8 cellular contexts compared by ENCODE assay signal in the genomic region with DNA sequence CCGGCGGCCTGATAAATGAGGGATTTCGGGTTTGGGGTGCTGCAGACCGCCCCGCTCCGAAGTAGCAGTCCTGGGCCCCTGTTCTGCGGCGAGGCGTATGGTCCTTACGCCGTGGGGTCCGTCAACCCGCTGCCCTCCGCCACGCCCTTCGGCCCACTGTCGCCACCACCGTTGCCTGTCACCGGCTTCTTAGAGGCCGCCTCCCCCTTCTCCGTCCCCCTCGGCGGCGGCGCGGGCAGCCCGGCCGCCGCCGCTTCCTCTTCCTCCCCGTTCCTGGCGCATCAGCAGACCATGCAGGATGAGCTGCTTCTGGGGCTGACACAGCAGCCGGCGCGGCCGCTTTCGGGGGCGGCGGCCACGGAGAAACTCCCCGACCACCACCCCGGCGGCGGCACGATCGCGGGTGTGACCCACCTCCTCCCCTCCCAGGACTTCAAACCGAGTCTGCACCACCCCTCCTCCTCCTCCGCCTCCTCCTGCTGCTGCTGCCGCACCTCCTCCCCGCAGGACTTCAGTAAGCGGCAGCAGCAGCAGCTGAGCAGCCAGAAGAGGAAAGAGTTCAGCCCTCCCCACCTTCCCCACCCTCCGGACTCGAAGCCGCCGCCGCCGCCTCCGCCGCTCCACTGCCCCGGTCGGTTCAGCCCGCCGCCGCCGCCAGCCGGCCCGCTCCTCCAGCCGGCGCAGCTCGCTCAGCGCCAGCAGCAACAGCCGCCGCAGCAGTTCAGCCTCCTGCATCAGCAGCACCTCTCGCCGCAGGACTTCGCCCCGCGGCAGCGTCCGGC. TPM values are rescaled to one million over a fixed set of nuclear protein-coding genes. Genes with fewer than 3 reads are reported as not detected.
DNase-seq lines count a peak whose midpoint lies in the region; ATAC-seq and TF ChIP-seq lines count a peak whose summit lies in the region.

No MANE protein-coding gene starts in this region.

- intact Hi-C loops in right cardiac atrium (cut with DNase I) (loop anchor here in 1 of 4 donors (5.0 kb wide), 1 partner anchor 86 kb away; no protein-coding TSS in a partner anchor), vagina (cut with DNase I) (loop anchor here (5.0 to 10.0 kb wide), 3 partner anchors 649 to 1351 kb away; partner anchors contain the start of gene TAPT1)

- in situ Hi-C loops in HAP-1 (cut with MboI; ENCODE audit: low sequenced_read_pairs), result loop anchor here (25.0 kb wide), 1 partner anchor 659 kb away; the partner anchor contains the start of gene FBXL5

- no peak for TF ChIP-seq CTCF in vagina (IDR thresholded peaks at IDR 0.05)

- H3K27ac ChIP-seq in angular gyrus (ENCODE audit: low read depth, low read length) (peak overlapping the region; percentile 99), right cardiac atrium (ENCODE audit: low read length) (peak overlapping the region; percentile 99), rectal smooth muscle tissue (ENCODE audit: low read depth, low read length) (peak overlapping the region; percentile 100), vagina (peak overlapping the region; percentile 100)

- H3K4me3 ChIP-seq in HAP-1, result peak overlapping the region; percentile 76
- H3K4me3 ChIP-seq in MG63, result peak overlapping the region; percentile 81
- peak overlapping the region; percentile 93 for H3K4me3 ChIP-seq in right cardiac atrium (ENCODE audit: low read length)
- peak overlapping the region; percentile 93 for H3K4me3 ChIP-seq in rectal smooth muscle tissue (ENCODE audit: low read length)
- H3K4me3 ChIP-seq in vagina, result peak overlapping the region; percentile 87 to 95

- H3K9me3 ChIP-seq in HAP-1 (no peaks in the 10 kb centered on the region), MG63 (no peaks in the 10 kb centered on the region), right cardiac atrium (ENCODE audit: control insufficient read depth, low read length) (no peaks in the 10 kb centered on the region), vagina (no peaks in the 10 kb centered on the region)

- peak in 1 of 2 donors; percentile 69 for TF ChIP-seq POLR2A in vagina (IDR thresholded peaks at IDR 0.05)

- under 1% methylated on average over 81 of the region's 81 CpGs for WGBS in right cardiac atrium

- peaks cover 24% of the 10 kb centered on the region for H3K4me1 ChIP-seq in HAP-1
- H3K4me1 ChIP-seq in right cardiac atrium (ENCODE audit: control insufficient read depth, insufficient read depth, low read length), result no peaks in the 10 kb centered on the region
- peaks cover 10% of the 10 kb centered on the region for H3K4me1 ChIP-seq in rectal smooth muscle tissue (ENCODE audit: control insufficient read depth, insufficient read depth, low read length)
- peaks cover 27% of the 10 kb centered on the region for H3K4me1 ChIP-seq in vagina

- peak; percentile 50 to 59 for ATAC-seq in right cardiac atrium

- DNase-seq in GM04503 (ENCODE audit: low read depth) (peak; percentile 45), HAP-1 (ENCODE audit: low spot score in 2 of 2) (peak; percentile 68 to 77), MG63 (peak; percentile 64), T-helper 2 cell (peak; percentile 53 to 93 (median 75)), right cardiac atrium (peak; percentile 80 to 93 (median 92)), vagina (ENCODE audit: extremely low spot score in 2 of 2) (peak in 1 of 2 donors; percentile 92)

- peak overlapping the region; percentile 91 for H3K9ac ChIP-seq in rectal smooth muscle tissue (ENCODE audit: low read length)

- H3K36me3 ChIP-seq in HAP-1 (replicated peaks) (no peaks in the 10 kb centered on the region), MG63 (no peaks in the 10 kb centered on the region), rectal smooth muscle tissue (ENCODE audit: control insufficient read depth, insufficient read depth, low read length) (no peaks in the 10 kb centered on the region), vagina (peaks cover 0 to under 1% of the 10 kb centered on the region in 2 donors)

- H3K27me3 ChIP-seq in HAP-1 (ENCODE audit: low read depth), result no peaks in the 10 kb centered on the region; the same call in 1 of the 2 replicates
- H3K27me3 ChIP-seq in MG63, result no peaks in the 10 kb centered on the region
- H3K27me3 ChIP-seq in right cardiac atrium (ENCODE audit: control insufficient read depth, insufficient read depth), result no peaks in the 10 kb centered on the region
- no peaks in the 10 kb centered on the region for H3K27me3 ChIP-seq in rectal smooth muscle tissue (ENCODE audit: control insufficient read depth, insufficient read depth, low read length)
- no peaks in the 10 kb centered on the region for H3K27me3 ChIP-seq in vagina

RNA-seq across cellular contexts. Expression of gene CPEB2, which starts 0.6 kb away (rescaled TPM):
- total RNA-seq in MG63 (2014; rRNA removed; shearing (Covaris generic); ENCODE audit: low replicate concordance), result 0.10 and 3.4 TPM in 2 replicates
- total RNA-seq in right cardiac atrium, result 10 to 100 TPM; 12.7 to 18.3 (median 14.2) TPM
- 5.3 TPM for polyA plus RNA-seq in right cardiac atrium
- total RNA-seq in vagina, result 40.0 TPM
